In genomic region chr2:48032765-48033164, GRCh38 we compare ENCODE assay signal across 29 cellular contexts.
"Had no signal": no experiment of that assay in that cellular context is flagged by ENCODE, and none has a peak within 500 bp of the region (broad histone marks: within the 10 kb centered on the region; RNA-seq: fewer than 3 reads in every experiment).

No MANE protein-coding gene starts in this region.

- H2AFZ ChIP-seq: neural progenitor cell, parathyroid adenoma had no signal

- H3K9ac ChIP-seq: neural progenitor cell, parathyroid adenoma had no signal

- H3K9me3 ChIP-seq: ovary, psoas muscle, right lobe of liver, sigmoid colon, testis, tibial artery, vagina had no signal

- H3K79me2 ChIP-seq: parathyroid adenoma had no signal

- H3K4me3 ChIP-seq: neural progenitor cell, ovary, psoas muscle, right lobe of liver, sigmoid colon, suprapubic skin, testis, tibial artery, transverse colon, upper lobe of left lung, vagina had no signal

- ATAC-seq: natural killer cell; psoas muscle; right cardiac atrium; right lobe of liver; stimulated activated memory B cell treated with anti-CD40 and anti-IgM and Interleukin-4, amounts not matched to agents 10 μg/mL and 1 μg/mL and 100 μg/mL, for 72 hours; stimulated activated naive CD8-positive, alpha-beta T cell treated with anti-CD3 and anti-CD28 coated beads, Interleukin-15, amount 100 ng/mL, for 72 hours; stimulated activated naive CD8-positive, alpha-beta T cell treated with anti-CD3 and anti-CD28 coated beads, Interleukin-15, Interleukin-2, amounts not matched to agents 100 U/mL and 50 U/mL, for 24 hours had no signal

- H3K36me3 ChIP-seq: neural progenitor cell, ovary, right lobe of liver, sigmoid colon, suprapubic skin, tibial artery, transverse colon, upper lobe of left lung, vagina had no signal

- H3K9me3 Mint-ChIP-seq: natural killer cell had no signal

- H3K27ac Mint-ChIP-seq: natural killer cell; nephron; neural progenitor cell; progenitor cell of endocrine pancreas; stimulated activated memory B cell treated with anti-CD40 and anti-IgM and Interleukin-4, amounts not matched to agents 10 μg/mL and 1 μg/mL and 100 μg/mL, for 72 hours; stimulated activated naive CD8-positive, alpha-beta T cell treated with anti-CD3 and anti-CD28 coated beads, Interleukin-15, amount 100 ng/mL, for 72 hours had no signal

- H3K27me3 Mint-ChIP-seq: progenitor cell of endocrine pancreas; stimulated activated memory B cell treated with anti-CD40 and anti-IgM and Interleukin-4, amounts not matched to agents 10 μg/mL and 1 μg/mL and 100 μg/mL, for 72 hours; stimulated activated naive CD8-positive, alpha-beta T cell treated with anti-CD3 and anti-CD28 coated beads, Interleukin-15, amount 100 ng/mL, for 72 hours had no signal

- H3K27me3 ChIP-seq: neural progenitor cell, ovary, right lobe of liver, sigmoid colon, suprapubic skin, testis, tibial artery, transverse colon, upper lobe of left lung, vagina had no signal

- H3K4me1 Mint-ChIP-seq: natural killer cell; nephron; neural progenitor cell; stimulated activated naive CD8-positive, alpha-beta T cell treated with anti-CD3 and anti-CD28 coated beads, Interleukin-15, amount 100 ng/mL, for 72 hours had no signal

- H3K4me1 ChIP-seq: neural progenitor cell, parathyroid adenoma, psoas muscle, right lobe of liver, sigmoid colon, suprapubic skin, testis, tibial artery, transverse colon, upper lobe of left lung, vagina had no signal

- H3K4me3 Mint-ChIP-seq: natural killer cell; nephron; neural progenitor cell; stimulated activated memory B cell treated with anti-CD40 and anti-IgM and Interleukin-4, amounts not matched to agents 10 μg/mL and 1 μg/mL and 100 μg/mL, for 72 hours; stimulated activated naive CD8-positive, alpha-beta T cell treated with anti-CD3 and anti-CD28 coated beads, Interleukin-15, amount 100 ng/mL, for 72 hours had no signal

- H3K36me3 Mint-ChIP-seq: natural killer cell, neural progenitor cell had no signal

- H3K4me2 ChIP-seq: neural progenitor cell had no signal

- DNase-seq: natural killer cell; occipital lobe; ovary; posterior cingulate gyrus; psoas muscle; right cardiac atrium; right lobe of liver; sigmoid colon; small intestine; stimulated activated CD4-positive, alpha-beta T cell treated with anti-CD3 and anti-CD28 coated beads, Interleukin-15, amount 100 ng/mL, for 24 hours; stimulated activated CD4-positive, alpha-beta T cell treated with anti-CD3 and anti-CD28 coated beads, Interleukin-2, amount 100 ng/mL, for 24 hours; stimulated activated CD4-positive, alpha-beta T cell treated with anti-CD3 and anti-CD28 coated beads, Interleukin-2, amount 100 ng/mL, for 48 hours; stimulated activated CD4-positive, alpha-beta T cell treated with anti-CD3 and anti-CD28 coated beads, Interleukin-4, amount 100 ng/mL, for 24 hours; stimulated activated naive CD4-positive, alpha-beta T cell; stimulated activated naive CD8-positive, alpha-beta T cell treated with anti-CD3 and anti-CD28 coated beads, Interleukin-15, amount 100 ng/mL, for 72 hours; stimulated activated naive CD8-positive, alpha-beta T cell treated with anti-CD3 and anti-CD28 coated beads, Interleukin-15, Interleukin-2, amounts not matched to agents 100 U/mL and 50 U/mL, for 24 hours; substantia nigra; testis; tibial artery; transverse colon; upper lobe of left lung had no signal

- H3K27ac ChIP-seq: neural progenitor cell, ovary, parathyroid adenoma, psoas muscle, right lobe of liver, sigmoid colon, suprapubic skin, testis, tibial artery, transverse colon, upper lobe of left lung, vagina had no signal

- FAIRE-seq: small intestine, urothelium cell line had no signal
